ENCODE assay signal across 28 cellular contexts in genomic region chr12:32598688-32599087, GRCh38.
DNase-seq lines count a peak whose midpoint lies in the region; ATAC-seq, FAIRE-seq and TF ChIP-seq lines count a peak whose summit lies in the region.
"Had no signal": no experiment of that assay in that cellular context is flagged by ENCODE, and none has a peak within 500 bp of the region (broad histone marks: within the 10 kb centered on the region; RNA-seq: fewer than 3 reads in every experiment).

No MANE protein-coding gene starts in this region.

- TF ChIP-seq POLR2A in H54 (IDR thresholded peaks at IDR 0.05; ENCODE audit: low read depth, low read length) = no peak

- H3K4me1 Mint-ChIP-seq in activated T-cell treated with anti-CD3 and anti-CD28 coated beads, Interleukin-2, amount 50 U/mL, for 72 hours (ENCODE audit: low read depth) = peaks cover 10% of the 10 kb centered on the region
- H3K4me1 Mint-ChIP-seq in WTC11 = peaks cover 12% of the 10 kb centered on the region
- H3K4me1 Mint-ChIP-seq: CD4-positive, alpha-beta memory T cell; CD4-positive, CD25-positive, alpha-beta regulatory T cell; CD8-positive, alpha-beta memory T cell had no signal

- DNase-seq in activated T-cell treated with anti-CD3 and anti-CD28 coated beads, Interleukin-2, amount 50 U/mL, for 72 hours = no peak
- DNase-seq in activated T-cell treated with anti-CD3 and anti-CD28 coated beads, Interleukin-2, amount 50 U/mL, for 1 hour = no peak
- DNase-seq in H54 (ENCODE audit: insufficient read length, low spot score) (no peak), WTC11 (ENCODE audit: low spot score) (no peak), amygdala (lab: John Stamatoyannopoulos, UW) (no peak), NOMO-1 treated with DMSO at 0.1 percent for 48 hours (lab: John Stamatoyannopoulos, UW; ENCODE audit: unreplicated experiment) (no peak), cardiac septum (ENCODE audit: low spot score) (no peak)
- DNase-seq: 8988T; ACHN; BE2C; C1 segment of cervical spinal cord; CD4-positive, alpha-beta memory T cell; CD4-positive, CD25-positive, alpha-beta regulatory T cell; CD8-positive, alpha-beta memory T cell; COR-L47; DMS 273 treated with DMSO at 0.1 percent for 48 hours; DMS153; DMS53; DMS79; DND-41; EL; GDM1 had no signal

- H3K27me3 Mint-ChIP-seq in activated T-cell treated with anti-CD3 and anti-CD28 coated beads, Interleukin-2, amount 50 U/mL, for 72 hours (ENCODE audit: low read depth) = no peaks in the 10 kb centered on the region
- H3K27me3 Mint-ChIP-seq in WTC11 (ENCODE audit: low read depth) = no peaks in the 10 kb centered on the region
- H3K27me3 Mint-ChIP-seq: CD4-positive, alpha-beta memory T cell; CD4-positive, CD25-positive, alpha-beta regulatory T cell; CD8-positive, alpha-beta memory T cell had no signal

- POLR2A ChIA-PET in WTC11 (lab: Charles Lee) = no interaction called here

- CTCF ChIA-PET in WTC11 (lab: Charles Lee) = no interaction called here

- no peak overlapping the region for H3K27ac Mint-ChIP-seq in activated T-cell treated with anti-CD3 and anti-CD28 coated beads, Interleukin-2, amount 50 U/mL, for 72 hours
- 0 out of 2 replicates have a peak overlapping the region, but pooled peaks have one; percentile 28 for H3K27ac Mint-ChIP-seq in WTC11
- H3K27ac Mint-ChIP-seq: CD4-positive, alpha-beta memory T cell; CD4-positive, CD25-positive, alpha-beta regulatory T cell had no signal

- TF ChIP-seq CTCF in WTC11 (IDR thresholded peaks at IDR 0.05) = no peak

- intact Hi-C loops in cardiac septum (cut with DNase I) = no loop called here

- H3K4me3 Mint-ChIP-seq in activated T-cell treated with anti-CD3 and anti-CD28 coated beads, Interleukin-2, amount 50 U/mL, for 72 hours = no peak overlapping the region
- H3K4me3 Mint-ChIP-seq in WTC11 = no peak overlapping the region
- H3K4me3 Mint-ChIP-seq: CD14-positive monocyte; CD4-positive, alpha-beta memory T cell; CD4-positive, CD25-positive, alpha-beta regulatory T cell; CD8-positive, alpha-beta memory T cell had no signal

- ATAC-seq in activated T-cell treated with anti-CD3 and anti-CD28 coated beads, Interleukin-2, amount 50 U/mL, for 72 hours (replicated peaks in 1 of 2) = peak; percentile 29 to 58
- no peak for ATAC-seq in WTC11
- ATAC-seq: GM12878 had no signal

- no peaks in the 10 kb centered on the region for H3K36me3 Mint-ChIP-seq in activated T-cell treated with anti-CD3 and anti-CD28 coated beads, Interleukin-2, amount 50 U/mL, for 72 hours (ENCODE audit: insufficient read depth in 2 of 2)
- peaks cover 52% of the 10 kb centered on the region for H3K36me3 Mint-ChIP-seq in WTC11
- H3K36me3 Mint-ChIP-seq: CD4-positive, alpha-beta memory T cell; CD4-positive, CD25-positive, alpha-beta regulatory T cell; CD8-positive, alpha-beta memory T cell had no signal

- H3K9me3 Mint-ChIP-seq in activated T-cell treated with anti-CD3 and anti-CD28 coated beads, Interleukin-2, amount 50 U/mL, for 72 hours = no peaks in the 10 kb centered on the region
- H3K9me3 Mint-ChIP-seq in WTC11 = peaks cover 6% of the 10 kb centered on the region
- H3K9me3 Mint-ChIP-seq: CD14-positive monocyte; CD4-positive, alpha-beta memory T cell; CD4-positive, CD25-positive, alpha-beta regulatory T cell; CD8-positive, alpha-beta memory T cell had no signal

- FAIRE-seq in H54 (lab: Jason Lieb, UNC) = peak; percentile 11
- FAIRE-seq in islet of Langerhans (lab: Jason Lieb, UNC) = peak; percentile 41
- FAIRE-seq: A204.1, GM12878, GM12892, GM18507 had no signal

TF ChIP-seq in WTC11, 78 proteins besides CTCF, POLR2A, EP300 and RAD21:
- no peak for TF ChIP-seq ZBTB43 (CRISPR knock-in tag; IDR thresholded peaks at IDR 0.05)
- no peak for TF ChIP-seq GTF2I (CRISPR knock-in tag; conservative IDR thresholded peaks at IDR 0.05)
- TF ChIP-seq NFYB (CRISPR knock-in tag; conservative IDR thresholded peaks at IDR 0.05; ENCODE audit: low read depth) = no peak
- no peak for TF ChIP-seq SMAD3 (CRISPR knock-in tag; IDR thresholded peaks at IDR 0.05; ENCODE audit: borderline replicate concordance)
- no peak for TF ChIP-seq TCF7 (CRISPR knock-in tag; IDR thresholded peaks at IDR 0.05; ENCODE audit: low read depth)
- TF ChIP-seq TEAD4 (CRISPR knock-in tag; IDR thresholded peaks at IDR 0.05) = no peak
